ENCODE assay signal across 10 cellular contexts in the genomic region with DNA sequence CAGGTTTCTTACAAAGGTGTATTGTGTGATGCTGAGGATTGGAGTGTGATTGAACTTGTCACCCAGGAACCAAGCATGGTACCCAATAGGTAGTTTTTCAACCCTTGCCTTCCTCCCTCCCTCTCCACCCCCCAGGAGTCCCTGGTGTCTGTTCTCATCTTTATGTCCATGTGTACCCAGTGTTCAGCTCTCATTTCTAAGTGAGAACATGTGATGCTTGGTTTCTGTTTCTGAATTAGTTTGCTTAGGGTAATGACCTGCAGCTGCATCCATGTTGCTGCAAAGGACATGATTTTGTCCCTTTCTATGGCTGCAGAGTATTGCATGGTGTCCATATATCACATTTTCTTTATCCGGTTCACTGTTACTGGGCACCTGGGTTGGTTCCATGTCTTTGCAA.
DNase-seq lines count a peak whose midpoint lies in the region; ATAC-seq lines count a peak whose summit lies in the region.
"Had no signal": no experiment of that assay in that cellular context is flagged by ENCODE, and none has a peak within 500 bp of the region (broad histone marks: within the 10 kb centered on the region; RNA-seq: fewer than 3 reads in every experiment).

No MANE protein-coding gene starts in this region.

- ATAC-seq in GM18520 (IDR thresholded peaks at IDR 0.05; ENCODE audit: unreplicated experiment) (peak; percentile 93), GM21367 (IDR thresholded peaks at IDR 0.05; ENCODE audit: unreplicated experiment) (peak; percentile 89), HG03060 (IDR thresholded peaks at IDR 0.05; ENCODE audit: low read depth, unreplicated experiment) (peak; percentile 87)

- H3K27ac Mint-ChIP-seq in activated T-helper 2 cell treated with anti-CD3 and anti-CD28 coated beads, Interferon-gamma antibody, Interleukin-2, Interleukin-4, amounts not matched to agents 10 μg/mL and 5 μg/mL and 100 μg/mL, durations not matched to agents 14 hours and 24 hours and 36 hours, result no peak overlapping the region
- H3K27ac Mint-ChIP-seq: activated CD4-positive, alpha-beta T cell treated with anti-CD3 and anti-CD28 coated beads, Interleukin-2, amount 10 ng/mL, durations not matched to agents 7 days and 5 days had no signal

- in situ Hi-C loops in ACHN (cut with HindIII; ENCODE audit: low pct_ligation_motif_present, low pct_unique_long_range_greater_than_20kb, low sequenced_read_pairs), result no loop called here

- H3K36me3 Mint-ChIP-seq in activated T-helper 2 cell treated with anti-CD3 and anti-CD28 coated beads, Interferon-gamma antibody, Interleukin-2, Interleukin-4, amounts not matched to agents 10 μg/mL and 5 μg/mL and 100 μg/mL, durations not matched to agents 14 hours and 24 hours and 36 hours (ENCODE audit: low read depth), result peaks cover 31% of the 10 kb centered on the region

- intact Hi-C loops in activated T-helper 2 cell treated with anti-CD3 and anti-CD28 coated beads, Interferon-gamma antibody, Interleukin-2, Interleukin-4, amounts not matched to agents 10 μg/mL and 5 μg/mL and 100 μg/mL, durations not matched to agents 14 hours and 24 hours and 36 hours (cut with micrococcal nuclease), result no loop called here

- H3K4me1 Mint-ChIP-seq in activated T-helper 2 cell treated with anti-CD3 and anti-CD28 coated beads, Interferon-gamma antibody, Interleukin-2, Interleukin-4, amounts not matched to agents 10 μg/mL and 5 μg/mL and 100 μg/mL, durations not matched to agents 14 hours and 24 hours and 36 hours (ENCODE audit: low read depth), result peaks cover 5% of the 10 kb centered on the region

- no peaks in the 10 kb centered on the region for H3K9me3 Mint-ChIP-seq in activated T-helper 2 cell treated with anti-CD3 and anti-CD28 coated beads, Interferon-gamma antibody, Interleukin-2, Interleukin-4, amounts not matched to agents 10 μg/mL and 5 μg/mL and 100 μg/mL, durations not matched to agents 14 hours and 24 hours and 36 hours
- H3K9me3 Mint-ChIP-seq: activated CD4-positive, alpha-beta T cell treated with anti-CD3 and anti-CD28 coated beads, Interleukin-2, amount 10 ng/mL, durations not matched to agents 7 days and 5 days had no signal

- H3K27me3 Mint-ChIP-seq in activated T-helper 2 cell treated with anti-CD3 and anti-CD28 coated beads, Interferon-gamma antibody, Interleukin-2, Interleukin-4, amounts not matched to agents 10 μg/mL and 5 μg/mL and 100 μg/mL, durations not matched to agents 14 hours and 24 hours and 36 hours (ENCODE audit: low read depth), result no peaks in the 10 kb centered on the region
- H3K27me3 Mint-ChIP-seq: activated CD4-positive, alpha-beta T cell treated with anti-CD3 and anti-CD28 coated beads, Interleukin-2, amount 10 ng/mL, durations not matched to agents 7 days and 5 days had no signal

- H3K4me3 Mint-ChIP-seq in activated T-helper 2 cell treated with anti-CD3 and anti-CD28 coated beads, Interferon-gamma antibody, Interleukin-2, Interleukin-4, amounts not matched to agents 10 μg/mL and 5 μg/mL and 100 μg/mL, durations not matched to agents 14 hours and 24 hours and 36 hours (ENCODE audit: low read depth), result no peak overlapping the region
- H3K4me3 Mint-ChIP-seq: activated CD4-positive, alpha-beta T cell treated with anti-CD3 and anti-CD28 coated beads, Interleukin-2, amount 10 ng/mL, durations not matched to agents 7 days and 5 days had no signal

- peak; percentile 5 for DNase-seq in NCI-H345 treated with DMSO at 0.1 percent for 48 hours (lab: John Stamatoyannopoulos, UW; ENCODE audit: unreplicated experiment)
- DNase-seq in NCI-H2196 treated with DMSO at 0.1 percent for 48 hours (lab: John Stamatoyannopoulos, UW; ENCODE audit: unreplicated experiment), result no peak
- DNase-seq in ACHN, result no peak
- DNase-seq in activated T-helper 2 cell treated with anti-CD3 and anti-CD28 coated beads, Interferon-gamma antibody, Interleukin-2, Interleukin-4, amounts not matched to agents 10 μg/mL and 5 μg/mL and 100 μg/mL, durations not matched to agents 14 hours and 24 hours and 36 hours (ENCODE audit: low spot score), result no peak
- no peak for DNase-seq in NCI-H82 treated with DMSO at 0.1 percent for 48 hours (lab: John Stamatoyannopoulos, UW; ENCODE audit: unreplicated experiment)
- DNase-seq: activated CD4-positive, alpha-beta T cell treated with anti-CD3 and anti-CD28 coated beads, Interleukin-2, amount 10 ng/mL, durations not matched to agents 7 days and 5 days; NCI-H2171 had no signal
